ENCODE assay signal across 8 cellular contexts in genomic region chr2:27069961-27070618, GRCh38. TPM values are rescaled to one million over a fixed set of nuclear protein-coding genes. Genes with fewer than 3 reads are reported as not detected.
DNase-seq lines count a peak whose midpoint lies in the region; ATAC-seq and TF ChIP-seq lines count a peak whose summit lies in the region.

No MANE protein-coding gene starts in this region.

- H3K4me3 ChIP-seq in AG10803 (ENCODE audit: low read length) (peak overlapping the region; percentile 99), KMS-11 (IDR thresholded peaks at IDR 0.05; ENCODE audit: insufficient read depth, low read depth, low read length) (no peak overlapping the region), choroid plexus epithelial cell (ENCODE audit: low read depth, low read length) (peak overlapping the region; percentile 98)
- H3K4me3 ChIP-seq in naive thymus-derived CD4-positive, alpha-beta T cell (ENCODE audit: low read length) = peak overlapping the region; percentile 83

- H3K27me3 ChIP-seq in KMS-11 (ENCODE audit: insufficient read depth, low read depth) = no peaks in the 10 kb centered on the region
- H3K27me3 ChIP-seq in naive thymus-derived CD4-positive, alpha-beta T cell (ENCODE audit: control insufficient read depth in 2 of 2, insufficient read depth in 2 of 2, low read length in 2 of 2) = no peaks in the 10 kb centered on the region

- no peaks in the 10 kb centered on the region for H4K20me1 ChIP-seq in KMS-11 (ENCODE audit: insufficient read depth)

- H3K79me2 ChIP-seq in KMS-11 (ENCODE audit: insufficient read depth, low read depth) = peaks cover 20% of the 10 kb centered on the region

- peaks cover 0 to 1% (median 0%) of the 10 kb centered on the region in 11 donors for H3K9me3 Mint-ChIP-seq in naive thymus-derived CD4-positive, alpha-beta T cell

- TF ChIP-seq CTCF in AG10803 (conservative IDR thresholded peaks at IDR 0.05; ENCODE audit: low read length) (no peak), KMS-11 (conservative IDR thresholded peaks at IDR 0.05; ENCODE audit: low read depth, low read length) (no peak), choroid plexus epithelial cell (conservative IDR thresholded peaks at IDR 0.05; ENCODE audit: low read depth, low read length) (no peak)

- H3K27ac Mint-ChIP-seq in naive thymus-derived CD4-positive, alpha-beta T cell = peak overlapping the region; percentile 73 to 98 (median 96)

- H3K27ac ChIP-seq in KMS-11 = no peak overlapping the region
- peak overlapping the region; percentile 97 for H3K27ac ChIP-seq in naive thymus-derived CD4-positive, alpha-beta T cell (ENCODE audit: low read depth, low read length)

- H3K9me3 ChIP-seq in naive thymus-derived CD4-positive, alpha-beta T cell (ENCODE audit: control insufficient read depth in 2 of 3, low read length in 3 of 3) = no peaks in the 10 kb centered on the region

- peak overlapping the region; percentile 84 for H3K4me2 ChIP-seq in KMS-11

- H3K4me1 ChIP-seq in KMS-11 (ENCODE audit: low read depth, poor library complexity, severe bottlenecking) = peaks cover 23% of the 10 kb centered on the region
- peaks cover 28 to 33% of the 10 kb centered on the region in 2 donors for H3K4me1 ChIP-seq in naive thymus-derived CD4-positive, alpha-beta T cell (ENCODE audit: control insufficient read depth in 2 of 2, insufficient read depth in 2 of 2, low read length in 2 of 2)

- peak overlapping the region; percentile 96 to 99 (median 97) for H3K4me3 Mint-ChIP-seq in naive thymus-derived CD4-positive, alpha-beta T cell

- H3K36me3 Mint-ChIP-seq in naive thymus-derived CD4-positive, alpha-beta T cell = peaks cover 6 to 25% (median 8%) of the 10 kb centered on the region in 5 donors

- DNase-seq in AG10803 (ENCODE audit: low read depth) = no peak
- no peak for DNase-seq in choroid plexus epithelial cell (ENCODE audit: low read depth)
- DNase-seq in naive thymus-derived CD4-positive, alpha-beta T cell = no peak
- DNase-seq in SKM-1 treated with dmso at 0.1 percent for 144 hours (lab: John Stamatoyannopoulos, UW; ENCODE audit: unreplicated experiment) = no peak
- no peak for DNase-seq in NCI-H1105 (lab: John Stamatoyannopoulos, UW)

- no peak for ATAC-seq in naive thymus-derived CD4-positive, alpha-beta T cell
- ATAC-seq in HG02870 (IDR thresholded peaks at IDR 0.05; ENCODE audit: unreplicated experiment) (no peak), HG03520 (IDR thresholded peaks at IDR 0.05; ENCODE audit: unreplicated experiment) (no peak)

- CTCF ChIA-PET in naive thymus-derived CD4-positive, alpha-beta T cell (lab: Charles Lee) = no interaction called here

- intact Hi-C loops in naive thymus-derived CD4-positive, alpha-beta T cell (cut with micrococcal nuclease) = loop anchor here (2.0 to 10.0 kb wide), 7 partner anchors 37 to 1685 kb away; partner anchors contain the start of genes CCDC121 (in 2 of the 2), GPN1 (in 2 of the 2), PPP1CB (in 2 of the 2) and ASXL2 (in 1 of the 2)

- H2AFZ ChIP-seq in KMS-11 (ENCODE audit: low read depth) = no peak overlapping the region

- POLR2A ChIA-PET in naive thymus-derived CD4-positive, alpha-beta T cell (lab: Charles Lee) = interaction anchor here (1.2 to 11.3 kb wide), 7 partner anchors 10 to 142 kb away, joined by 4 to 216 read pairs (median 15); partner anchors contain the start of genes ABHD1, AGBL5, ATRAID and KHK

- H3K36me3 ChIP-seq in KMS-11 (ENCODE audit: insufficient read depth) = no peaks in the 10 kb centered on the region
- peaks cover 0 to 42% (median 3%) of the 10 kb centered on the region in 3 experiments for H3K36me3 ChIP-seq in naive thymus-derived CD4-positive, alpha-beta T cell (ENCODE audit: control insufficient read depth in 2 of 3, insufficient read depth in 3 of 3, low read length in 3 of 3)

- no peak overlapping the region for H3K9ac ChIP-seq in KMS-11

- peaks cover 50 to 86% (median 76%) of the 10 kb centered on the region in 7 donors for H3K4me1 Mint-ChIP-seq in naive thymus-derived CD4-positive, alpha-beta T cell

- no peaks in the 10 kb centered on the region for H3K27me3 Mint-ChIP-seq in naive thymus-derived CD4-positive, alpha-beta T cell

RNA-seq across cellular contexts. Expression of gene OST4, which starts 1.4 kb away (rescaled TPM):
- 100 to 1,000 TPM; 241 to 398 (median 263) TPM for total RNA-seq in naive thymus-derived CD4-positive, alpha-beta T cell
- 100 to 1,000 TPM; 747 to 884 TPM for polyA plus RNA-seq in naive thymus-derived CD4-positive, alpha-beta T cell

RNA-seq across cellular contexts. Expression of gene EMILIN1, which starts 8.3 kb away (rescaled TPM):
- total RNA-seq in naive thymus-derived CD4-positive, alpha-beta T cell = 1 to 10 TPM in 1 of 5 experiments, under 1 TPM in 4; 0.35 to 1.4 (median 0.61) TPM
- 1 to 10 TPM in 1 of 2 donors, under 1 TPM in 1; 0.89 to 1.1 TPM for polyA plus RNA-seq in naive thymus-derived CD4-positive, alpha-beta T cell

RNA-seq across cellular contexts. Expression of gene KHK, which starts 16.5 kb away (rescaled TPM):
- total RNA-seq in naive thymus-derived CD4-positive, alpha-beta T cell = 10 to 100 TPM in 1 of 5 experiments, 1 to 10 TPM in 4; 5.8 to 13.8 (median 6.2) TPM
- polyA plus RNA-seq in naive thymus-derived CD4-positive, alpha-beta T cell = 1 to 10 TPM; 7.6 to 8.8 TPM

RNA-seq across cellular contexts. Expression of gene AGBL5, which starts 18.6 kb away (rescaled TPM):
- total RNA-seq in naive thymus-derived CD4-positive, alpha-beta T cell = 10 to 100 TPM in 4 of 5 experiments, 1 to 10 TPM in 1; 7.6 to 15.7 (median 12.4) TPM
- 10 to 100 TPM in 1 of 2 donors, 1 to 10 TPM in 1; 8.0 to 10.4 TPM for polyA plus RNA-seq in naive thymus-derived CD4-positive, alpha-beta T cell

RNA-seq across cellular contexts. Expression of gene TMEM214, which starts 37.3 kb away (rescaled TPM):
- total RNA-seq in naive thymus-derived CD4-positive, alpha-beta T cell = 100 to 1,000 TPM in 1 of 5 experiments, 10 to 100 TPM in 4; 36.7 to 114 (median 67.5) TPM
- 10 to 100 TPM; 18.6 to 32.5 TPM for polyA plus RNA-seq in naive thymus-derived CD4-positive, alpha-beta T cell
